Comparison of ENCODE assay signal across 21 cellular contexts in the genomic region with DNA sequence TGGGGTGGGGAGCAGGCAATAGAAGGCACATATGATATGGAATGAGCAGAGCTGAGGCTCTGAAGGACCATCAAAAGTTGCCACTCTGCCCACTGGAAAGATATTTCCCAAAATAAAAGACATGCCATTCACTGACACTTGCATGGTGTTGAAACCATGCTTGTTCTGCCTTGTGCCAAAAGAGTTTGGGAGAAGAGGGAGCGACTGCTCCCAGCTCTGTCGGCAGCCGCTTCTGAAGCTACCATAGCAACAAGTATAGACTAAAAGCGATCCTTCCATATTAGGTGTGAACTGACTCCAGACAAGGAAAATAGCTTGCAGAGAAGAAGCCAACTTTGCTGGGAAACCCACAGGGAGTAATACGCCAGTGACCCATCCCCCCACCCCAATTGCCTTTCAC.
"Had no signal": no experiment of that assay in that cellular context is flagged by ENCODE, and none has a peak within 500 bp of the region (broad histone marks: within the 10 kb centered on the region; RNA-seq: fewer than 3 reads in every experiment).

No MANE protein-coding gene starts in this region.

- H3K4me1 Mint-ChIP-seq: endodermal cell, naive B cell, nephron had no signal

- H3K27me3 Mint-ChIP-seq: naive B cell had no signal

- ATAC-seq: left lung had no signal

- H3K4me3 Mint-ChIP-seq: endodermal cell, naive B cell, nephron had no signal

- H3K27ac Mint-ChIP-seq: endodermal cell, naive B cell, nephron had no signal

- H3K4me1 ChIP-seq: colonic mucosa, foreskin keratinocyte, left lung, parathyroid adenoma, prostate gland, sigmoid colon, stomach, transverse colon had no signal

- H3K9me3 Mint-ChIP-seq: endodermal cell, nephron had no signal

- H3K9me3 ChIP-seq: colonic mucosa, left lung, prostate gland, sigmoid colon, thoracic aorta, transverse colon had no signal

- H3K27ac ChIP-seq: colonic mucosa, foreskin keratinocyte, left lung, parathyroid adenoma, prostate gland, sigmoid colon, skin epidermis, stomach, thoracic aorta, transverse colon had no signal

- DNase-seq: colonic mucosa; effector CD4-positive, alpha-beta T cell; endodermal cell; erythroblast; kidney glomerular epithelial cell; left lung; mesendoderm; naive B cell; sigmoid colon; stimulated activated CD4-positive, alpha-beta T cell treated with anti-CD3 and anti-CD28 coated beads, Interleukin-2, amount 100 ng/mL, for 24 hours; stimulated activated CD4-positive, alpha-beta T cell treated with anti-CD3 and anti-CD28 coated beads, Interleukin-4, amount 100 ng/mL, for 4 hours; stimulated activated naive CD4-positive, alpha-beta T cell; stomach; substantia nigra; transverse colon had no signal

- H3K36me3 ChIP-seq: colonic mucosa, left lung, prostate gland, sigmoid colon, thoracic aorta, transverse colon had no signal

- H3K27me3 ChIP-seq: colonic mucosa, foreskin keratinocyte, left lung, sigmoid colon, stomach, transverse colon had no signal

- H3K4me3 ChIP-seq: colonic mucosa, left lung, prostate gland, sigmoid colon, skin epidermis, stomach, thoracic aorta, transverse colon had no signal
